ENCODE assay signal across 13 cellular contexts in genomic region chr1:31153423-31153822, GRCh38.
A peak's percentile ranks its signal among the peaks of the same experiment; 100 is the strongest.
DNase-seq lines count a peak whose midpoint lies in the region; ATAC-seq, FAIRE-seq and TF ChIP-seq lines count a peak whose summit lies in the region.
"Had no signal": no experiment of that assay in that cellular context is flagged by ENCODE, and none has a peak within 500 bp of the region (broad histone marks: within the 10 kb centered on the region; RNA-seq: fewer than 3 reads in every experiment).

No MANE protein-coding gene starts in this region.

- H3K9me1 ChIP-seq in K562 (ENCODE audit: control insufficient read depth, insufficient read depth, low read length): no peaks in the 10 kb centered on the region

- H3K4me3 ChIP-seq in Caco-2 (ENCODE audit: low read depth, low read length) (no peak overlapping the region), K562 (no peak overlapping the region)
- no peak overlapping the region for H3K4me3 ChIP-seq in naive thymus-derived CD4-positive, alpha-beta T cell (ENCODE audit: low read length)
- H3K4me3 ChIP-seq: coronary artery, left ventricle myocardium inferior had no signal

- H3K9me3 ChIP-seq in CD4-positive, alpha-beta T cell (ENCODE audit: control insufficient read depth, low read length): no peaks in the 10 kb centered on the region
- H3K9me3 ChIP-seq in Caco-2: no peaks in the 10 kb centered on the region
- no peaks in the 10 kb centered on the region for H3K9me3 ChIP-seq in K562 (replicated peaks; ENCODE audit: control insufficient read depth, insufficient read depth, low read depth, low read length)
- no peaks in the 10 kb centered on the region for H3K9me3 ChIP-seq in naive thymus-derived CD4-positive, alpha-beta T cell (ENCODE audit: control insufficient read depth in 2 of 3, low read length in 3 of 3)
- H3K9me3 ChIP-seq: left ventricle myocardium inferior had no signal

- H3K27ac Mint-ChIP-seq in CD4-positive, alpha-beta T cell: peak overlapping the region; percentile 26
- no peak overlapping the region for H3K27ac Mint-ChIP-seq in Caco-2 (ENCODE audit: unreplicated experiment)
- H3K27ac Mint-ChIP-seq in naive thymus-derived CD4-positive, alpha-beta T cell: peak overlapping the region in 5 of 9 donors; percentile 6 to 72 (median 36)

- peak overlapping the region; percentile 84 for H3K4me3 Mint-ChIP-seq in CD4-positive, alpha-beta T cell
- H3K4me3 Mint-ChIP-seq in Caco-2 (ENCODE audit: unreplicated experiment): peak overlapping the region; percentile 22
- peak overlapping the region in 9 of 10 donors; percentile 25 to 61 (median 45) for H3K4me3 Mint-ChIP-seq in naive thymus-derived CD4-positive, alpha-beta T cell

- in situ Hi-C loops in K562 (cut with MboI): no loop called here

- H3K9ac ChIP-seq in K562 (ENCODE audit: insufficient read depth in 1 of 2, low read depth in 2 of 2, low read length in 2 of 2): no peak overlapping the region

- no peak overlapping the region for H3K27ac ChIP-seq in CD4-positive, alpha-beta T cell (ENCODE audit: low read depth, low read length)
- no peak overlapping the region for H3K27ac ChIP-seq in K562 (ENCODE audit: extremely low read depth, low read depth, low read length)
- H3K27ac ChIP-seq in naive thymus-derived CD4-positive, alpha-beta T cell (ENCODE audit: low read depth, low read length): no peak overlapping the region
- H3K27ac ChIP-seq: coronary artery, left ventricle myocardium inferior had no signal

- H3K36me3 Mint-ChIP-seq in CD4-positive, alpha-beta T cell (ENCODE audit: low read depth): no peaks in the 10 kb centered on the region
- peaks cover 6% of the 10 kb centered on the region for H3K36me3 Mint-ChIP-seq in Caco-2 (ENCODE audit: insufficient read depth, unreplicated experiment)
- no peaks in the 10 kb centered on the region for H3K36me3 Mint-ChIP-seq in naive thymus-derived CD4-positive, alpha-beta T cell

- no peak for FAIRE-seq in K562 (lab: Jason Lieb, UNC)
- FAIRE-seq: endothelial cell of umbilical vein had no signal

- TF ChIP-seq EP300 in K562 (IDR thresholded peaks at IDR 0.05; ENCODE audit: low read length): no peak

- CTCF ChIA-PET in CD4-positive, alpha-beta T cell (lab: Charles Lee): no interaction called here
- CTCF ChIA-PET in Caco-2 (lab: Charles Lee) (no interaction called here), K562 (lab: Yijun Ruan, JAX; ENCODE audit: low intra/inter-chr PET ratio) (no interaction called here)
- CTCF ChIA-PET in naive thymus-derived CD4-positive, alpha-beta T cell (lab: Charles Lee): interaction anchor here (1.0 kb wide), 1 partner anchor 10 kb away, joined by 6 read pairs; no protein-coding TSS in a partner anchor

- POLR2A ChIA-PET in CD4-positive, alpha-beta T cell (lab: Charles Lee): interaction anchor here (0.6 kb wide), 1 partner anchor 13 kb away, joined by 3 read pairs; no protein-coding TSS in a partner anchor
- POLR2A ChIA-PET in Caco-2 (lab: Charles Lee) (interaction anchor here (1.2 kb wide), 1 partner anchor 88 kb away, joined by 4 read pairs; the partner anchor contains the start of gene PUM1), K562 (lab: Yijun Ruan, JAX) (interaction anchor here (0.6 to 1.0 kb wide), 6 partner anchors 10 to 366 kb away, joined by 3 to 4 read pairs (median 3); partner anchors contain the start of genes SNRNP40 and ZCCHC17)
- POLR2A ChIA-PET in naive thymus-derived CD4-positive, alpha-beta T cell (lab: Charles Lee): no interaction called here

- H3K36me3 ChIP-seq in Caco-2 (ENCODE audit: control insufficient read depth, insufficient read depth, low read length) (no peaks in the 10 kb centered on the region), K562 (ENCODE audit: control insufficient read depth, insufficient read depth, low read length) (no peaks in the 10 kb centered on the region)
- no peaks in the 10 kb centered on the region for H3K36me3 ChIP-seq in naive thymus-derived CD4-positive, alpha-beta T cell (ENCODE audit: control insufficient read depth in 2 of 3, insufficient read depth in 3 of 3, low read length in 3 of 3)
- H3K36me3 ChIP-seq: left ventricle myocardium inferior had no signal

- no peak for TF ChIP-seq RAD21 in K562 (CRISPR knock-in tag; conservative IDR thresholded peaks at IDR 0.05 in 1 of 2, IDR thresholded peaks at IDR 0.05 in 1 of 2)

- no peak overlapping the region for H3K4me2 ChIP-seq in K562 (ENCODE audit: insufficient read depth, low read length)

- ATAC-seq in CD4-positive, alpha-beta T cell (ENCODE audit: poor library complexity): no peak
- ATAC-seq in K562: no peak
- no peak for ATAC-seq in naive thymus-derived CD4-positive, alpha-beta T cell
- ATAC-seq in GM18520 (IDR thresholded peaks at IDR 0.05; ENCODE audit: unreplicated experiment): no peak

- H3K4me1 ChIP-seq in Caco-2 (peaks cover 7% of the 10 kb centered on the region), K562 (replicated peaks in 1 of 2; ENCODE audit: control insufficient read depth in 2 of 2, insufficient read depth in 2 of 2, low read length in 2 of 2) (peaks cover 10 to 22% of the 10 kb centered on the region in 2 experiments; a peak in 4 of 5 replicates)
- H3K4me1 ChIP-seq in naive thymus-derived CD4-positive, alpha-beta T cell (ENCODE audit: control insufficient read depth in 2 of 2, insufficient read depth in 2 of 2, low read length in 2 of 2): peaks cover 5 to 11% of the 10 kb centered on the region in 2 donors

- H4K20me1 ChIP-seq in K562 (replicated peaks; ENCODE audit: control insufficient read depth, insufficient read depth, low read length): no peaks in the 10 kb centered on the region

- intact Hi-C loops in CD4-positive, alpha-beta T cell (cut with DNase I, micrococcal nuclease): loop anchor here in 1 of 2 experiments (10.0 kb wide), 2 partner anchors 369 to 439 kb away; no protein-coding TSS in a partner anchor
- intact Hi-C loops in Caco-2 (cut with micrococcal nuclease; ENCODE audit: unreplicated experiment) (no loop called here), K562 (cut with micrococcal nuclease) (loop anchor here (10.0 kb wide), 1 partner anchor 179 kb away; no protein-coding TSS in a partner anchor)
- intact Hi-C loops in naive thymus-derived CD4-positive, alpha-beta T cell (cut with micrococcal nuclease): no loop called here

- no peak for DNase-seq in CD4-positive, alpha-beta T cell
- DNase-seq in Caco-2 (no peak), K562 (ENCODE audit: extremely low read depth in 1 of 4, low spot score in 3 of 4) (no peak), pons (ENCODE audit: low spot score) (no peak), NCI-H2081 treated with DMSO at 0.1 percent for 48 hours (lab: John Stamatoyannopoulos, UW) (no peak)
- no peak for DNase-seq in naive thymus-derived CD4-positive, alpha-beta T cell
- DNase-seq: activated CD4-positive, alpha-beta T cell treated with anti-CD3 and anti-CD28 coated beads, Interleukin-2, amount 50 U/mL, for 48 hours; DMS53; left ventricle myocardium inferior; NCI-H2029 treated with DMSO at 0.1 percent for 48 hours had no signal

- H3K9me3 Mint-ChIP-seq in CD4-positive, alpha-beta T cell: no peaks in the 10 kb centered on the region
- no peaks in the 10 kb centered on the region for H3K9me3 Mint-ChIP-seq in Caco-2 (ENCODE audit: unreplicated experiment)
- H3K9me3 Mint-ChIP-seq in naive thymus-derived CD4-positive, alpha-beta T cell: no peaks in the 10 kb centered on the region

- peaks cover 8% of the 10 kb centered on the region; the same call in 1 of the 3 replicates for H3K79me2 ChIP-seq in K562 (ENCODE audit: control insufficient read depth, insufficient read depth, low read length)

- TF ChIP-seq CTCF in CD4-positive, alpha-beta T cell (IDR thresholded peaks at IDR 0.05): no peak
- no peak for TF ChIP-seq CTCF in Caco-2 (IDR thresholded peaks at IDR 0.05; ENCODE audit: insufficient read depth in 1 of 2, low read depth in 1 of 2, low read length in 1 of 2, severe bottlenecking in 1 of 2, unreplicated experiment in 1 of 2)
- TF ChIP-seq CTCF in K562 (IDR thresholded peaks at IDR 0.05 in 2 of 3, conservative IDR thresholded peaks at IDR 0.05 in 1 of 3; ENCODE audit: insufficient read depth in 2 of 3, low read depth in 1 of 3, low read length in 3 of 3): no peak

- H3K27me3 Mint-ChIP-seq in CD4-positive, alpha-beta T cell: no peaks in the 10 kb centered on the region
- no peaks in the 10 kb centered on the region for H3K27me3 Mint-ChIP-seq in Caco-2 (ENCODE audit: insufficient read depth, unreplicated experiment)
- no peaks in the 10 kb centered on the region for H3K27me3 Mint-ChIP-seq in naive thymus-derived CD4-positive, alpha-beta T cell

- peak overlapping the region; percentile 11; the same call in 1 of the 2 replicates for H2AFZ ChIP-seq in K562 (ENCODE audit: low read depth, low read length)

- no peaks in the 10 kb centered on the region for H3K27me3 ChIP-seq in CD4-positive, alpha-beta T cell (ENCODE audit: control insufficient read depth, insufficient read depth, low read length)
- H3K27me3 ChIP-seq in Caco-2 (replicated peaks; ENCODE audit: control insufficient read depth, insufficient read depth, low read length) (no peaks in the 10 kb centered on the region), K562 (ENCODE audit: control insufficient read depth in 2 of 2, insufficient read depth in 2 of 2, low read length in 2 of 2) (no peaks in the 10 kb centered on the region)
- no peaks in the 10 kb centered on the region for H3K27me3 ChIP-seq in naive thymus-derived CD4-positive, alpha-beta T cell (ENCODE audit: control insufficient read depth in 2 of 2, insufficient read depth in 2 of 2, low read length in 2 of 2)

- BruUV-seq in Caco-2 (replicated peaks; lab: Mats Ljungman, UMichigan) (no TSS peak), K562 (replicated peaks; lab: Mats Ljungman, UMichigan) (no TSS peak)

- WGBS in K562 (ENCODE audit: insufficient coverage, low coverage, missing lambda C conversion rate): 82% methylated on average over 3 of the region's 3 CpGs

- H3K4me1 Mint-ChIP-seq in CD4-positive, alpha-beta T cell (ENCODE audit: low read depth): peaks cover 12% of the 10 kb centered on the region
- peaks cover 6% of the 10 kb centered on the region for H3K4me1 Mint-ChIP-seq in Caco-2 (ENCODE audit: low read depth, unreplicated experiment)
- H3K4me1 Mint-ChIP-seq in naive thymus-derived CD4-positive, alpha-beta T cell: peaks cover 4 to 11% (median 10%) of the 10 kb centered on the region in 7 donors

- no peak for TF ChIP-seq POLR2A in K562 (conservative IDR thresholded peaks at IDR 0.05)

TF ChIP-seq in K562, 482 proteins besides CTCF, POLR2A, EP300 and RAD21 (continues in another document):
- TF ChIP-seq U2AF1 (optimal IDR thresholded peaks at IDR 0.05; ENCODE audit: low read depth, low read length) (no peak), HMGXB4 (CRISPR knock-in tag; IDR thresholded peaks at IDR 0.05) (no peak)

Comparison
In these comparisons a context has a peak if more than half of its experiments do, and no peak if none do; other contexts are left out.
1. H3K4me3 Mint-ChIP-seq: peak in every context shown above with its lines; median percentile 84 in CD4-positive, alpha-beta T cell; 45 in naive thymus-derived CD4-positive, alpha-beta T cell; 22 in Caco-2.